1 cellular context compared by ENCODE assay signal in the genomic region with DNA sequence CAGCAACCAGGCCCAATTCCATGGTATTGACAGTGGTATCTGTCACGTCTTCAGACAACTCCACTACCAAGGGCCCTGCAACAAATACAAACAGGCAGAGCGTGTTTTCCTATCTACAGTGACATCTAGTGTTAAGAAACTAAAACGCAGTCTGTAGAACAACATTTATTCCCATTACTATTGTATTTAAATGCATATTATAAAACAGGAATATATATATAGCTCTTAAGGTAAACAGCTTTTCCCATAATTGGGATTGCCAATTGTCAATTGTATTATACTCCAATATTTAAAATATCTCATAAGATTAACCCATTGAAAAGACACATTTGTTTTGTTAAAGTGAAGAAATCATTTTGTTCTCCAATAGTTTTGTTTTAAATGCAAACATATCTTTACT.
TF ChIP-seq lines count a peak whose summit lies in the region.

No MANE protein-coding gene starts in this region.

TF ChIP-seq in endothelial cell of umbilical vein, 7 proteins besides CTCF, POLR2A, EP300 and RAD21 (continued from another document):
- TF ChIP-seq, protein P1, sequence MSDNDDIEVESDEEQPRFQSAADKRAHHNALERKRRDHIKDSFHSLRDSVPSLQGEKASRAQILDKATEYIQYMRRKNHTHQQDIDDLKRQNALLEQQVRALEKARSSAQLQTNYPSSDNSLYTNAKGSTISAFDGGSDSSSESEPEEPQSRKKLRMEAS (IDR thresholded peaks at IDR 0.05; ENCODE audit: insufficient read depth, insufficient read length) = no peak
- TF ChIP-seq JUN (IDR thresholded peaks at IDR 0.05; ENCODE audit: borderline replicate concordance, insufficient read depth, insufficient read length, low read depth) = no peak
- TF ChIP-seq EZH2 (IDR thresholded peaks at IDR 0.05; ENCODE audit: borderline replicate concordance, low read depth, low read length, severe bottlenecking) = no peak
- TF ChIP-seq FOS (IDR thresholded peaks at IDR 0.05; ENCODE audit: borderline replicate concordance, insufficient read depth, low read length) = no peak
